In the genomic region with DNA sequence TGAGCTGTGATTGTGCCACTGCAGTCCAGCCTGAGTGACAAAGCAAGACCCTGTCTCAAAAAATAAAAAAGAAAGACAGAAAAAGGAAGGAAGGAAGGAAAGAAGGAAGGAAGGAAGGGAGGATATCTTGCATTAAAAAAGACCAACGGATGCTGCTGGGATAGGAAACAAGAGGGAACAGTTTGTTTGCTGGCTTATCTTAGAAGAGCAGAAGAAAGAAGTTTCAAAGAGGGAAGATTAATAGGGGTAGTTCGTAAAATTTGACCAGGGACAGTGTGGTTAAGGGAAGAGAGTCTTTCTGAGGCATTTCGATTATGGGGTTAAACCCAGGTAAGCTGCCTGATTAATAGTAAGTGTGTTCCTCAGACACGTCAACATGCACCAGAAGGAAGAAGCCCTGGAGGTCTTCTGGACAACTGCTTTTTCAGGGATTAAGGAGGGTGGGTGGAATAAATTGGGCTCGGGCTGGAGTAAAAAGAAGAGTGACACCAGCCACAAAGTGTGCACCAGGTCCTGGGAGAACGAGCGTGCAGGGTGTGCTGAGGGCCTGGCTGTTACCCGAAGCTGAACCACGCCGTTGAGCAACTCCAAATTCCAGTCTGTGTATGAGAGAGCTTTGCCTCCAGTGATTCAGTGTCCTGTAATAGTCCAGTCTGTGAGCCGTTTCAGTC, we compare ENCODE assay signal across 8 cellular contexts. TPM values are rescaled to one million over a fixed set of nuclear protein-coding genes. Genes with fewer than 3 reads are reported as not detected.
DNase-seq lines count a peak whose midpoint lies in the region; ATAC-seq, FAIRE-seq and TF ChIP-seq lines count a peak whose summit lies in the region.

No MANE protein-coding gene starts in this region.

- peak overlapping the region; percentile 90 for H3K27ac Mint-ChIP-seq in activated T-helper 1 cell treated with anti-CD3 and anti-CD28 coated beads, Interleukin-12 subunit alpha, Interleukin-12 subunit beta, Interleukin-2, Interleukin-4 antibody, amounts not matched to agents 30 ng/mL and 10 ng/mL and 1 ng/mL, durations not matched to agents 14 hours and 24 hours and 36 hours

- H4K20me1 ChIP-seq in keratinocyte (ENCODE audit: control insufficient read depth, extremely low read depth, insufficient read depth, low read length): no peaks in the 10 kb centered on the region

- in situ Hi-C loops in GM13976 (cut with MboI; ENCODE audit: low sequenced_read_pairs, unreplicated experiment): no loop called here

- peak; percentile 54 for DNase-seq in BJ (ENCODE audit: low read depth)
- peak; percentile 45 for DNase-seq in HuH-7.5 (ENCODE audit: low spot score)
- no peak for DNase-seq in activated T-helper 1 cell treated with anti-CD3 and anti-CD28 coated beads, Interleukin-12 subunit alpha, Interleukin-12 subunit beta, Interleukin-2, Interleukin-4 antibody, amounts not matched to agents 30 ng/mL and 10 ng/mL and 1 ng/mL, durations not matched to agents 14 hours and 24 hours and 36 hours (ENCODE audit: low spot score)
- no peak for DNase-seq in keratinocyte (ENCODE audit: low read depth, low spot score)
- no peak for DNase-seq in COLO829 (ENCODE audit: low spot score)
- DNase-seq in GM13976 (ENCODE audit: low spot score): no peak

- peak overlapping the region; percentile 85 for H3K27ac ChIP-seq in keratinocyte (ENCODE audit: control insufficient read depth, insufficient read depth, low read length)

- CTCF ChIA-PET in BJ (lab: Yijun Ruan, JAX): interaction anchor here (0.7 to 3.6 kb wide), 4 partner anchors 17 to 52 kb away, joined by 3 to 13 read pairs (median 3); no protein-coding TSS in a partner anchor

- no peaks in the 10 kb centered on the region for H3K9me3 Mint-ChIP-seq in activated T-helper 1 cell treated with anti-CD3 and anti-CD28 coated beads, Interleukin-12 subunit alpha, Interleukin-12 subunit beta, Interleukin-2, Interleukin-4 antibody, amounts not matched to agents 30 ng/mL and 10 ng/mL and 1 ng/mL, durations not matched to agents 14 hours and 24 hours and 36 hours

- no peak overlapping the region for H2AFZ ChIP-seq in keratinocyte (ENCODE audit: control insufficient read depth, low read length)

- H3K36me3 ChIP-seq in BJ (ENCODE audit: control insufficient read depth, insufficient read depth, low read length): no peaks in the 10 kb centered on the region
- H3K36me3 ChIP-seq in keratinocyte (ENCODE audit: control insufficient read depth in 2 of 2, extremely low read depth in 1 of 2, insufficient read depth in 2 of 2, low read length in 2 of 2): no peaks in the 10 kb centered on the region

- H3K9me1 ChIP-seq in keratinocyte (ENCODE audit: control insufficient read depth, extremely low read depth, insufficient read depth, low read length): no peaks in the 10 kb centered on the region

- H3K9ac ChIP-seq in keratinocyte (ENCODE audit: control insufficient read depth, extremely low read depth, insufficient read depth, low read length): peak overlapping the region; percentile 53

- H3K4me3 ChIP-seq in BJ (ENCODE audit: low read depth, low read length): no peak overlapping the region
- H3K4me3 ChIP-seq in keratinocyte (ENCODE audit: control insufficient read depth in 2 of 3, extremely low read depth in 1 of 3, insufficient read depth in 2 of 3, low read depth in 1 of 3, low read length in 3 of 3): no peak overlapping the region

- no peak overlapping the region for H3K4me2 ChIP-seq in keratinocyte (ENCODE audit: control insufficient read depth, extremely low read depth, insufficient read depth, low read depth, low read length)

- H3K27me3 Mint-ChIP-seq in activated T-helper 1 cell treated with anti-CD3 and anti-CD28 coated beads, Interleukin-12 subunit alpha, Interleukin-12 subunit beta, Interleukin-2, Interleukin-4 antibody, amounts not matched to agents 30 ng/mL and 10 ng/mL and 1 ng/mL, durations not matched to agents 14 hours and 24 hours and 36 hours (ENCODE audit: insufficient read depth): no peaks in the 10 kb centered on the region

- H3K4me1 Mint-ChIP-seq in activated T-helper 1 cell treated with anti-CD3 and anti-CD28 coated beads, Interleukin-12 subunit alpha, Interleukin-12 subunit beta, Interleukin-2, Interleukin-4 antibody, amounts not matched to agents 30 ng/mL and 10 ng/mL and 1 ng/mL, durations not matched to agents 14 hours and 24 hours and 36 hours (ENCODE audit: low read depth): peaks cover 87% of the 10 kb centered on the region

- H3K4me1 ChIP-seq in keratinocyte (ENCODE audit: control insufficient read depth, extremely low read depth, insufficient read depth, low read length): peaks cover 40% of the 10 kb centered on the region

- FAIRE-seq in keratinocyte (lab: Jason Lieb, UNC): peak; percentile 96

- TF ChIP-seq CTCF in BJ (IDR thresholded peaks at IDR 0.05; ENCODE audit: insufficient read depth, low read depth, low read length): no peak
- TF ChIP-seq CTCF in keratinocyte (optimal IDR thresholded peaks at IDR 0.05 in 1 of 3, IDR thresholded peaks at IDR 0.05 in 1 of 3, conservative IDR thresholded peaks at IDR 0.05 in 1 of 3; ENCODE audit: extremely low read depth in 1 of 3, insufficient read depth in 2 of 3, low read length in 3 of 3): no peak
- no peak for TF ChIP-seq CTCF in GM13976 (IDR thresholded peaks at IDR 0.05; ENCODE audit: borderline replicate concordance, control extremely low read depth, extremely low read depth, insufficient read depth, missing control alignments)

- peak overlapping the region; percentile 83 for H3K4me3 Mint-ChIP-seq in activated T-helper 1 cell treated with anti-CD3 and anti-CD28 coated beads, Interleukin-12 subunit alpha, Interleukin-12 subunit beta, Interleukin-2, Interleukin-4 antibody, amounts not matched to agents 30 ng/mL and 10 ng/mL and 1 ng/mL, durations not matched to agents 14 hours and 24 hours and 36 hours

- no peaks in the 10 kb centered on the region for H3K27me3 ChIP-seq in BJ (ENCODE audit: control insufficient read depth, insufficient read depth, low read length)
- H3K27me3 ChIP-seq in keratinocyte (ENCODE audit: control insufficient read depth, extremely low read depth, insufficient read depth, low read length): no peaks in the 10 kb centered on the region

- ATAC-seq in HG02840 (IDR thresholded peaks at IDR 0.05; ENCODE audit: low FRiP score, unreplicated experiment): no peak
- no peak for ATAC-seq in GM18517 (IDR thresholded peaks at IDR 0.05; ENCODE audit: unreplicated experiment)

- H3K79me2 ChIP-seq in keratinocyte (ENCODE audit: control insufficient read depth, insufficient read depth, low read length): no peaks in the 10 kb centered on the region

- POLR2A ChIA-PET in BJ (lab: Charles Lee): no interaction called here

- H3K9me3 ChIP-seq in keratinocyte (ENCODE audit: control insufficient read depth, low read depth, low read length): no peaks in the 10 kb centered on the region

- dilution Hi-C loops in keratinocyte (cut with MboI; ENCODE audit: extremely low pct_ligation_motif_present, low sequenced_read_pairs): no loop called here

- peaks cover 17% of the 10 kb centered on the region for H3K36me3 Mint-ChIP-seq in activated T-helper 1 cell treated with anti-CD3 and anti-CD28 coated beads, Interleukin-12 subunit alpha, Interleukin-12 subunit beta, Interleukin-2, Interleukin-4 antibody, amounts not matched to agents 30 ng/mL and 10 ng/mL and 1 ng/mL, durations not matched to agents 14 hours and 24 hours and 36 hours (ENCODE audit: low read depth)

- intact Hi-C loops in activated T-helper 1 cell treated with anti-CD3 and anti-CD28 coated beads, Interleukin-12 subunit alpha, Interleukin-12 subunit beta, Interleukin-2, Interleukin-4 antibody, amounts not matched to agents 30 ng/mL and 10 ng/mL and 1 ng/mL, durations not matched to agents 14 hours and 24 hours and 36 hours (cut with micrococcal nuclease): loop anchor here (1.0 to 5.0 kb wide), 3 partner anchors 9 to 1483 kb away; a partner anchor contains a TSS

RNA-seq across cellular contexts. Expression of a gene that starts 24.8 kb away (rescaled TPM):
- 0.06 and 0.09 TPM in 2 replicates for polyA plus RNA-seq in BJ (2011; rRNA removed)
- polyA minus RNA-seq in BJ (2011; rRNA and poly(A)+ RNA removed): not detected in 2 replicates
- 100 and 107 TPM in 2 replicates for total RNA-seq in activated T-helper 1 cell treated with anti-CD3 and anti-CD28 coated beads, Interleukin-12 subunit alpha, Interleukin-12 subunit beta, Interleukin-2, Interleukin-4 antibody, amounts not matched to agents 30 ng/mL and 10 ng/mL and 1 ng/mL, durations not matched to agents 14 hours and 24 hours and 36 hours
- polyA plus RNA-seq in keratinocyte: 0.29 to 1.0 TPM (median 0.56 TPM) in 3 replicates
- 0.30 TPM for polyA plus RNA-seq in keratinocyte (2011; ENCODE audit: low read depth)
- polyA plus RNA-seq in keratinocyte (2011; cell fraction: cytosol; rRNA removed): 0.73 and 1.1 TPM in 2 replicates
- 1.2 and 1.6 TPM in 2 replicates for polyA plus RNA-seq in keratinocyte (2011; cell fraction: nucleus; rRNA removed)
- 0.13 and 0.44 TPM in 2 replicates for polyA plus RNA-seq in keratinocyte (2012; ENCODE audit: low replicate concordance)
- 0.61 to 0.63 TPM in 2 of 3 replicates, not detected in the other for polyA minus RNA-seq in keratinocyte
- polyA minus RNA-seq in keratinocyte (2011; cell fraction: cytosol; rRNA and poly(A)+ RNA removed): not detected
- polyA minus RNA-seq in keratinocyte (2011; cell fraction: nucleus; rRNA and poly(A)+ RNA removed): 1.3 and 2.5 TPM in 2 replicates

Comparison
In these comparisons a context has a peak if more than half of its experiments do, and no peak if none do; other contexts are left out.
1. DNase-seq: peak in BJ (single experiment) and HuH-7.5 (single experiment); none in activated T-helper 1 cell treated with anti-CD3 and anti-CD28 coated beads, Interleukin-12 subunit alpha, Interleukin-12 subunit beta, Interleukin-2, Interleukin-4 antibody, amounts not matched to agents 30 ng/mL and 10 ng/mL and 1 ng/mL, durations not matched to agents 14 hours and 24 hours and 36 hours (single experiment), keratinocyte (single experiment), COLO829 (single experiment) and GM13976 (single experiment).